Comparison of ENCODE assay signal across 8 cellular contexts in the genomic region with DNA sequence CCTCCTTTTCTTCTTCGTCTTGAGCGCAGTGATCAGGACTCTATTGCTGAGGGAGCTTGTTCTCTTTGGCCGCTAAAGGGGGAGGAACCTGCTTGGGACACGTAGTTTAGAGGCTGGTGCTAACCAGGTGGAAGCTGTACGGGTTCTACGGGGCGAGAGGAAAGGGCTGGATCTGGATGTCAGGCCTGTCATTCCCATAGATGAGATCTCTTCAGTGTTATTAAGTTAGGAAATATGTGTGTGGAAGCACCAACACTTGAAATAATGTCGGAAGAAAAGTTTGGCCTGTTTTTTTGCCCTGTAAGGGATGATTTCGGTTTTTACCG. TPM values are rescaled to one million over a fixed set of nuclear protein-coding genes. Genes with fewer than 3 reads are reported as not detected.
DNase-seq lines count a peak whose midpoint lies in the region; ATAC-seq and TF ChIP-seq lines count a peak whose summit lies in the region.

No MANE protein-coding gene starts in this region.

- peak overlapping the region; percentile 66 for H3K27ac ChIP-seq in layer of hippocampus (ENCODE audit: low read depth, low read length)

- no peaks in the 10 kb centered on the region for H3K9me3 Mint-ChIP-seq in Calu3 (ENCODE audit: low read depth, unreplicated experiment)

- no TSS peak for BruUV-seq in Calu3 (replicated peaks; lab: Mats Ljungman, UMichigan)

- H3K27me3 Mint-ChIP-seq in Calu3 (ENCODE audit: unreplicated experiment): no peaks in the 10 kb centered on the region

- H3K36me3 Mint-ChIP-seq in Calu3 (ENCODE audit: insufficient read depth, unreplicated experiment): peaks cover 51% of the 10 kb centered on the region

- peaks cover 22% of the 10 kb centered on the region for H3K4me1 Mint-ChIP-seq in Calu3 (ENCODE audit: low read depth, unreplicated experiment)

- peak overlapping the region; percentile 99 for H3K4me3 Mint-ChIP-seq in Calu3 (ENCODE audit: low read depth, unreplicated experiment)

- ATAC-seq in GM19023 (IDR thresholded peaks at IDR 0.05; ENCODE audit: unreplicated experiment) (peak; percentile 51), HG03103 (IDR thresholded peaks at IDR 0.05; ENCODE audit: low read depth, unreplicated experiment) (peak; percentile 28)

- TF ChIP-seq CTCF in Calu3 (IDR thresholded peaks at IDR 0.05; ENCODE audit: unreplicated experiment) (no peak), cardiac fibroblast (IDR thresholded peaks at IDR 0.05; ENCODE audit: low read depth, low read length) (no peak)

- H3K27me3 ChIP-seq in layer of hippocampus (ENCODE audit: control insufficient read depth, insufficient read depth, low read length): no peaks in the 10 kb centered on the region

- peak overlapping the region; percentile 82 to 89 for H3K4me3 ChIP-seq in cardiac fibroblast (replicated peaks in 1 of 2; ENCODE audit: low read depth in 2 of 2, low read length in 2 of 2)

- peak overlapping the region; percentile 100 for H3K27ac Mint-ChIP-seq in Calu3 (ENCODE audit: unreplicated experiment)

- CTCF ChIA-PET in Calu3 (lab: Charles Lee): interaction anchor here (1.2 kb wide), 1 partner anchor 520 kb away, joined by 4 read pairs; no protein-coding TSS in a partner anchor

- intact Hi-C loops in Calu3 (cut with micrococcal nuclease; ENCODE audit: unreplicated experiment): no loop called here

- DNase-seq in Calu3 (no peak), RPMI8226 (peak; percentile 56), cardiac fibroblast (ENCODE audit: low read depth in 2 of 2) (peak; percentile 38 to 44), NCI-H1048 (lab: John Stamatoyannopoulos, UW) (no peak)
- peak; percentile 12 to 13 for DNase-seq in stimulated activated CD8-positive, alpha-beta memory T cell treated with anti-CD3 and anti-CD28 coated beads, Interleukin-7, amount 100 ng/mL, for 4 hours (ENCODE audit: low read depth in 2 of 2)

RNA-seq across cellular contexts. Expression of a gene that starts 0.6 kb away (rescaled TPM):
- total RNA-seq in Calu3 (2022): 75.2 and 78.0 TPM in 2 replicates

RNA-seq across cellular contexts. Expression of a gene that starts 32.0 kb away (rescaled TPM):
- 116 and 131 TPM in 2 replicates for total RNA-seq in Calu3 (2022)

RNA-seq across cellular contexts. Expression of a gene that starts 32.6 kb away (rescaled TPM):
- total RNA-seq in Calu3 (2022): 28.9 and 31.2 TPM in 2 replicates

RNA-seq across cellular contexts. Expression of a gene that starts 37.5 kb away (rescaled TPM):
- 0.26 and 0.56 TPM in 2 replicates for total RNA-seq in Calu3 (2022)

Comparison
In these comparisons a context has a peak if more than half of its experiments do, and no peak if none do; other contexts are left out.
1. DNase-seq: peak in RPMI8226 (single experiment), cardiac fibroblast (2 of 2) and stimulated activated CD8-positive, alpha-beta memory T cell treated with anti-CD3 and anti-CD28 coated beads, Interleukin-7, amount 100 ng/mL, for 4 hours (2 of 2); none in Calu3 (single experiment) and NCI-H1048 (single experiment).